Comparison of ENCODE assay signal across 5 cellular contexts in the genomic region with DNA sequence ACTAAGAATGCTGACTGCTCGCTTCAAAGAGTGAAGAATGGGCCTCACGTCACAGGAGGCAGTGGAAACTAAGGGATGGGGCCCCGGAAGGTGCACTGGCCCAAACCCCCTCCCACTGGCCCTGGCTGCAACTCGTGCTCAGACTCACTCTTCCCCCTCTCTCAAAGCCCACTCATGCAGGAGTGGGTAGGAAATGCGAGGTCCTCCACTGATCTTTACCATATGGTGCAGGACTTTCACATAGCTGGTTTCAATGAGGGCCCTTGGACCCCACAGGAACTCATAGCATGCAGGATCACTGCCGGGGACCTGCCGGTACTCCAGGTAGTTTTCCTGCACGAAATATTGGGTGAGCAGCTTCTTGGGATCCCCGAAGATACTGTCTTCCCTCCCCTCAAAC. TPM values are rescaled to one million over a fixed set of nuclear protein-coding genes. Genes with fewer than 3 reads are reported as not detected.
"Had no signal": no experiment of that assay in that cellular context is flagged by ENCODE, and none has a peak within 500 bp of the region (broad histone marks: within the 10 kb centered on the region; RNA-seq: fewer than 3 reads in every experiment).

No MANE protein-coding gene starts in this region.

RNA-seq across cellular contexts. Expression of gene MAGEA6, which starts 2.9 kb away (rescaled TPM):
- total RNA-seq: H7 had no signal
- polyA plus RNA-seq: GM23338, IgD-negative memory B cell had no signal

RNA-seq across cellular contexts. Expression of gene CSAG3, which starts 7.5 kb away (rescaled TPM):
- total RNA-seq: GM23338, HepG2, HFFc6 had no signal
- polyA plus RNA-seq: HepG2, IgD-negative memory B cell had no signal

RNA-seq across cellular contexts. Expression of gene MAGEA2, which starts 12.9 kb away (rescaled TPM):
- total RNA-seq: HFFc6 had no signal
- polyA plus RNA-seq: IgD-negative memory B cell had no signal

RNA-seq across cellular contexts. Expression of gene MAGEA12, which starts 33.0 kb away (rescaled TPM):
- total RNA-seq: H7, HepG2 had no signal
- polyA plus RNA-seq: HepG2, IgD-negative memory B cell had no signal

RNA-seq across cellular contexts. Expression of gene CSAG1, which starts 33.0 kb away (rescaled TPM):
- total RNA-seq: GM23338, H7, HepG2 had no signal
- polyA plus RNA-seq: HepG2, IgD-negative memory B cell had no signal
